ENCODE assay signal across 1 cellular context in genomic region chr7:139720705-139721231, GRCh38.
TF ChIP-seq lines count a peak whose summit lies in the region.

No MANE protein-coding gene starts in this region.

TF ChIP-seq in HepG2, 621 proteins besides CTCF, POLR2A, EP300 and RAD21 (continued from another document):
- TF ChIP-seq ZNF687 (CRISPR knock-in tag; IDR thresholded peaks at IDR 0.05) (peak; percentile 63), SMARCC2 (IDR thresholded peaks at IDR 0.05) (no peak), BHLHE40 (IDR thresholded peaks at IDR 0.05; ENCODE audit: low read length) (no peak), ZBTB4 (CRISPR knock-in tag; IDR thresholded peaks at IDR 0.05; ENCODE audit: borderline replicate concordance) (peak; percentile 61; the same call in 1 of the 2 replicates), ZNF777 (CRISPR knock-in tag; IDR thresholded peaks at IDR 0.05) (no peak), ZFY (CRISPR knock-in tag; IDR thresholded peaks at IDR 0.05) (peak; percentile 21; the same call in 1 of the 2 replicates), POGZ (CRISPR knock-in tag; IDR thresholded peaks at IDR 0.05) (peak; percentile 24; the same call in 1 of the 2 replicates), ZBTB33 (CRISPR knock-in tag; IDR thresholded peaks at IDR 0.05) (peak; percentile 93), SNAPC2 (CRISPR knock-in tag; IDR thresholded peaks at IDR 0.05) (no peak), ZNF263 (CRISPR knock-in tag; IDR thresholded peaks at IDR 0.05) (no peak), ZNF644 (CRISPR knock-in tag; IDR thresholded peaks at IDR 0.05; ENCODE audit: low read depth) (no peak), SAP130 (CRISPR knock-in tag; IDR thresholded peaks at IDR 0.05; ENCODE audit: low read depth) (no peak), ZNF382 (CRISPR knock-in tag; IDR thresholded peaks at IDR 0.05; ENCODE audit: borderline replicate concordance) (no peak)
